In the genomic region with DNA sequence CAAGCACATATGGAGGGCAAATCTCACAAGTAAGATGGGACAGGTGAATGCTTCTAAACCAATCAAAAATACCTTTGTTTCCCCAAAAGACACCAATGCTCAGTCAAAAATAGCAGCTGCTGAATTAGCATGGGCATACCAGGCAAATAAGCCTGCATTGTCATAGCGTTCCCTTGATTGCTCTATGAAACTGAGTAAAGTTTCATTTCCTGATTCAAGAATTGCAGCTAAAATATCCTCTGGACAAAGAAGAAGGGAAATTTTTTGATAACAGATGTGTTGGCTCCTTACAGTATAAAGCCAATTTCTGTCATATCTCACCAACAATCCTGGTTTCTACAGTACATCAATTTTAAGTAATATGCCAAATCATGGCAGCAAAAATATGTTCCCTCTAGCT, we compare ENCODE assay signal across 1 cellular context.
TF ChIP-seq lines count a peak whose summit lies in the region.

No MANE protein-coding gene starts in this region.

TF ChIP-seq in SK-N-SH, 30 proteins besides CTCF, POLR2A, EP300 and RAD21:
- TF ChIP-seq FOXJ3 (CRISPR knock-in tag; IDR thresholded peaks at IDR 0.05) = no peak
- no peak for TF ChIP-seq MXI1 (IDR thresholded peaks at IDR 0.05; ENCODE audit: low read depth, low read length)
- no peak for TF ChIP-seq JUND (IDR thresholded peaks at IDR 0.05)
- TF ChIP-seq, protein P1, sequence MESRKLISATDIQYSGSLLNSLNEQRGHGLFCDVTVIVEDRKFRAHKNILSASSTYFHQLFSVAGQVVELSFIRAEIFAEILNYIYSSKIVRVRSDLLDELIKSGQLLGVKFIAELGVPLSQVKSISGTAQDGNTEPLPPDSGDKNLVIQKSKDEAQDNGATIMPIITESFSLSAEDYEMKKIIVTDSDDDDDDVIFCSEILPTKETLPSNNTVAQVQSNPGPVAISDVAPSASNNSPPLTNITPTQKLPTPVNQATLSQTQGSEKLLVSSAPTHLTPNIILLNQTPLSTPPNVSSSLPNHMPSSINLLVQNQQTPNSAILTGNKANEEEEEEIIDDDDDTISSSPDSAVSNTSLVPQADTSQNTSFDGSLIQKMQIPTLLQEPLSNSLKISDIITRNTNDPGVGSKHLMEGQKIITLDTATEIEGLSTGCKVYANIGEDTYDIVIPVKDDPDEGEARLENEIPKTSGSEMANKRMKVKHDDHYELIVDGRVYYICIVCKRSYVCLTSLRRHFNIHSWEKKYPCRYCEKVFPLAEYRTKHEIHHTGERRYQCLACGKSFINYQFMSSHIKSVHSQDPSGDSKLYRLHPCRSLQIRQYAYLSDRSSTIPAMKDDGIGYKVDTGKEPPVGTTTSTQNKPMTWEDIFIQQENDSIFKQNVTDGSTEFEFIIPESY (IDR thresholded peaks at IDR 0.05; ENCODE audit: borderline replicate concordance, low read depth) = no peak
- TF ChIP-seq POLR2AphosphoS5 (IDR thresholded peaks at IDR 0.05; ENCODE audit: low read depth, low read length) = no peak
- TF ChIP-seq EZH2phosphoT487 (IDR thresholded peaks at IDR 0.05; ENCODE audit: borderline replicate concordance, low read depth) = no peak
- TF ChIP-seq, protein P2, sequence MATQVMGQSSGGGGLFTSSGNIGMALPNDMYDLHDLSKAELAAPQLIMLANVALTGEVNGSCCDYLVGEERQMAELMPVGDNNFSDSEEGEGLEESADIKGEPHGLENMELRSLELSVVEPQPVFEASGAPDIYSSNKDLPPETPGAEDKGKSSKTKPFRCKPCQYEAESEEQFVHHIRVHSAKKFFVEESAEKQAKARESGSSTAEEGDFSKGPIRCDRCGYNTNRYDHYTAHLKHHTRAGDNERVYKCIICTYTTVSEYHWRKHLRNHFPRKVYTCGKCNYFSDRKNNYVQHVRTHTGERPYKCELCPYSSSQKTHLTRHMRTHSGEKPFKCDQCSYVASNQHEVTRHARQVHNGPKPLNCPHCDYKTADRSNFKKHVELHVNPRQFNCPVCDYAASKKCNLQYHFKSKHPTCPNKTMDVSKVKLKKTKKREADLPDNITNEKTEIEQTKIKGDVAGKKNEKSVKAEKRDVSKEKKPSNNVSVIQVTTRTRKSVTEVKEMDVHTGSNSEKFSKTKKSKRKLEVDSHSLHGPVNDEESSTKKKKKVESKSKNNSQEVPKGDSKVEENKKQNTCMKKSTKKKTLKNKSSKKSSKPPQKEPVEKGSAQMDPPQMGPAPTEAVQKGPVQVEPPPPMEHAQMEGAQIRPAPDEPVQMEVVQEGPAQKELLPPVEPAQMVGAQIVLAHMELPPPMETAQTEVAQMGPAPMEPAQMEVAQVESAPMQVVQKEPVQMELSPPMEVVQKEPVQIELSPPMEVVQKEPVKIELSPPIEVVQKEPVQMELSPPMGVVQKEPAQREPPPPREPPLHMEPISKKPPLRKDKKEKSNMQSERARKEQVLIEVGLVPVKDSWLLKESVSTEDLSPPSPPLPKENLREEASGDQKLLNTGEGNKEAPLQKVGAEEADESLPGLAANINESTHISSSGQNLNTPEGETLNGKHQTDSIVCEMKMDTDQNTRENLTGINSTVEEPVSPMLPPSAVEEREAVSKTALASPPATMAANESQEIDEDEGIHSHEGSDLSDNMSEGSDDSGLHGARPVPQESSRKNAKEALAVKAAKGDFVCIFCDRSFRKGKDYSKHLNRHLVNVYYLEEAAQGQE (IDR thresholded peaks at IDR 0.05; ENCODE audit: low read depth, low read length) = no peak
- no peak for TF ChIP-seq SIN3A (IDR thresholded peaks at IDR 0.05; ENCODE audit: borderline replicate concordance, low read depth, low read length)
- TF ChIP-seq, protein P3, sequence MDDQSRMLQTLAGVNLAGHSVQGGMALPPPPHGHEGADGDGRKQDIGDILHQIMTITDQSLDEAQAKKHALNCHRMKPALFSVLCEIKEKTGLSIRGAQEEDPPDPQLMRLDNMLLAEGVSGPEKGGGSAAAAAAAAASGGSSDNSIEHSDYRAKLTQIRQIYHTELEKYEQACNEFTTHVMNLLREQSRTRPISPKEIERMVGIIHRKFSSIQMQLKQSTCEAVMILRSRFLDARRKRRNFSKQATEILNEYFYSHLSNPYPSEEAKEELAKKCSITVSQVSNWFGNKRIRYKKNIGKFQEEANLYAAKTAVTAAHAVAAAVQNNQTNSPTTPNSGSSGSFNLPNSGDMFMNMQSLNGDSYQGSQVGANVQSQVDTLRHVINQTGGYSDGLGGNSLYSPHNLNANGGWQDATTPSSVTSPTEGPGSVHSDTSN (IDR thresholded peaks at IDR 0.05) = no peak
- TF ChIP-seq NFIC (IDR thresholded peaks at IDR 0.05; ENCODE audit: borderline replicate concordance) = no peak
- no peak for TF ChIP-seq GABPA (IDR thresholded peaks at IDR 0.05; ENCODE audit: low read depth)
- no peak for TF ChIP-seq FOXM1 (IDR thresholded peaks at IDR 0.05; ENCODE audit: low read depth)
- TF ChIP-seq, protein P4, sequence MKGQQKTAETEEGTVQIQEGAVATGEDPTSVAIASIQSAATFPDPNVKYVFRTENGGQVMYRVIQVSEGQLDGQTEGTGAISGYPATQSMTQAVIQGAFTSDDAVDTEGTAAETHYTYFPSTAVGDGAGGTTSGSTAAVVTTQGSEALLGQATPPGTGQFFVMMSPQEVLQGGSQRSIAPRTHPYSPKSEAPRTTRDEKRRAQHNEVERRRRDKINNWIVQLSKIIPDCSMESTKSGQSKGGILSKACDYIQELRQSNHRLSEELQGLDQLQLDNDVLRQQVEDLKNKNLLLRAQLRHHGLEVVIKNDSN (IDR thresholded peaks at IDR 0.05; ENCODE audit: borderline replicate concordance, low read depth) = no peak
- TF ChIP-seq RXRA (IDR thresholded peaks at IDR 0.05; ENCODE audit: borderline replicate concordance, low read depth) = no peak
- TF ChIP-seq NRF1 (IDR thresholded peaks at IDR 0.05; ENCODE audit: low read depth, low read length) = no peak
- TF ChIP-seq, protein P5, sequence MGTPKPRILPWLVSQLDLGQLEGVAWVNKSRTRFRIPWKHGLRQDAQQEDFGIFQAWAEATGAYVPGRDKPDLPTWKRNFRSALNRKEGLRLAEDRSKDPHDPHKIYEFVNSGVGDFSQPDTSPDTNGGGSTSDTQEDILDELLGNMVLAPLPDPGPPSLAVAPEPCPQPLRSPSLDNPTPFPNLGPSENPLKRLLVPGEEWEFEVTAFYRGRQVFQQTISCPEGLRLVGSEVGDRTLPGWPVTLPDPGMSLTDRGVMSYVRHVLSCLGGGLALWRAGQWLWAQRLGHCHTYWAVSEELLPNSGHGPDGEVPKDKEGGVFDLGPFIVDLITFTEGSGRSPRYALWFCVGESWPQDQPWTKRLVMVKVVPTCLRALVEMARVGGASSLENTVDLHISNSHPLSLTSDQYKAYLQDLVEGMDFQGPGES (IDR thresholded peaks at IDR 0.05; ENCODE audit: low read depth, low read length) = no peak
- TF ChIP-seq YY1 (IDR thresholded peaks at IDR 0.05; ENCODE audit: low read depth) = no peak
TF ChIP-seq in SK-N-SH: peak in this region for 0.
